34 cellular contexts compared by ENCODE assay signal in the genomic region with DNA sequence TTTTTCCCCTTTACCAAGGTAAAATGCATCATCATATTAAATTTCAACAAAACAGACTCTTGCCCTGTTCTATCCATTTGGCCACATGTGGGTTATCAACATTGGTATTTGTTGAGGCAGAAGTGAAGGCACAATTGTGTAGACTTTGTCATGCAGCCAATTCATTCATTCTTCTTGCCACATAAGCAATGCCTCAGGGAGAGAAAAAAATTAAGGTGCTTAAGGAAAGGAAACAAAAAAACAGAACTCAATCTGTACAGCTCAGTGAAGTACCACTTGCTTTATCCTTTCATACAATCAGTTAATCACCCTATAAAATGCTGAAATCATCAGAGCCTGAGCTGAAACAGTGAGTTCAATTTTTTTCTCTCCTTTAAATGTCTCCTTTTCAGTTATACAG.
"Had no signal": no experiment of that assay in that cellular context is flagged by ENCODE, and none has a peak within 500 bp of the region (broad histone marks: within the 10 kb centered on the region; RNA-seq: fewer than 3 reads in every experiment).

No MANE protein-coding gene starts in this region.

- H3K4me3 Mint-ChIP-seq: activated B cell treated with CpG ODN at 0.5 μM for 24 hours; activated CD4-positive, alpha-beta memory T cell treated with anti-CD3 and anti-CD28 coated beads for 36 hours; activated naive CD4-positive, alpha-beta T cell treated with anti-CD3 and anti-CD28 coated beads for 36 hours; activated T-cell treated with anti-CD3 and anti-CD28 coated beads, Interleukin-2, amount 50 U/mL, for 4 hours; activated T-helper 1 cell treated with anti-CD3 and anti-CD28 coated beads, Interleukin-12 subunit alpha, Interleukin-12 subunit beta, Interleukin-2, Interleukin-4 antibody, amounts not matched to agents 30 ng/mL and 10 ng/mL and 1 ng/mL, durations not matched to agents 14 hours and 24 hours and 36 hours; brain had no signal

- H3K4me3 ChIP-seq: adrenal gland, MG63, Peyer's patch had no signal

- H3K9me3 ChIP-seq: adrenal gland, MG63, Peyer's patch had no signal

- H3K36me3 ChIP-seq: adrenal gland, MG63, Peyer's patch had no signal

- H3K36me3 Mint-ChIP-seq: activated CD4-positive, alpha-beta memory T cell treated with anti-CD3 and anti-CD28 coated beads for 36 hours; brain had no signal

- ATAC-seq: activated naive CD4-positive, alpha-beta T cell treated with anti-CD3 and anti-CD28 coated beads, Interleukin-2, amount 50 U/mL, for 72 hours; activated T-cell treated with anti-CD3 and anti-CD28 coated beads, Interleukin-2, amount 50 U/mL, for 4 hours; PC-3; Right ventricle myocardium inferior had no signal

- H3K9me3 Mint-ChIP-seq: activated B cell treated with CpG ODN at 0.5 μM for 24 hours had no signal

- H3K27me3 ChIP-seq: adrenal gland, MG63, Peyer's patch had no signal

- DNase-seq: activated B cell treated with CpG ODN at 0.5 μM for 24 hours; activated CD4-positive, alpha-beta memory T cell treated with anti-CD3 and anti-CD28 coated beads for 36 hours; activated CD4-positive, alpha-beta T cell treated with anti-CD3 and anti-CD28 coated beads for 4 hours; activated CD4-positive, alpha-beta T cell treated with anti-CD3 and anti-CD28 coated beads, Interleukin-2, amount 50 U/mL, for 1 hour; activated CD4-positive, CD25-positive, alpha-beta regulatory T cell treated with anti-CD3 and anti-CD28 coated beads, Interleukin-2, amount 50 U/mL, for 72 hours; activated CD8-positive, alpha-beta memory T cell treated with anti-CD3 and anti-CD28 coated beads, Interleukin-2, amount 50 U/mL, for 4 hours; activated gamma-delta T cell treated with Interleukin-2 at 50 U/mL for 16 hours; activated naive CD4-positive, alpha-beta T cell treated with anti-CD3 and anti-CD28 coated beads for 36 hours; activated T-cell treated with anti-CD3 and anti-CD28 coated beads for 4 hours; activated T-cell treated with anti-CD3 and anti-CD28 coated beads, Interleukin-2, amount 50 U/mL, for 4 hours; adrenal gland; central memory CD4-positive, alpha-beta T cell; MG63; MV-4-11; NCI-H1092; NCI-H1417 treated with DMSO at 0.1 percent for 48 hours; NCI-H187 treated with DMSO at 0.1 percent for 48 hours; NCI-H345; NCI-H524 treated with DMSO at 0.1 percent for 48 hours; NCI-H748 treated with DMSO at 0.1 percent for 48 hours; NK-92 treated with Interleukin-12 subunit alpha and Interleukin-12 subunit beta, amount 100 ng/mL, for 24 hours; PC-3; Peyer's patch; SIG-M5; SW 1271; T-helper 1 cell; T-helper 2 cell; T-helper 9 cell had no signal

- H3K27me3 Mint-ChIP-seq: activated B cell treated with CpG ODN at 0.5 μM for 24 hours; activated CD4-positive, alpha-beta memory T cell treated with anti-CD3 and anti-CD28 coated beads for 36 hours; brain had no signal

- H3K27ac Mint-ChIP-seq: activated B cell treated with CpG ODN at 0.5 μM for 24 hours; activated CD4-positive, alpha-beta memory T cell treated with anti-CD3 and anti-CD28 coated beads for 36 hours; activated naive CD4-positive, alpha-beta T cell treated with anti-CD3 and anti-CD28 coated beads for 36 hours; activated naive CD4-positive, alpha-beta T cell treated with anti-CD3 and anti-CD28 coated beads, Interleukin-2, amount 50 U/mL, for 72 hours; activated T-helper 1 cell treated with anti-CD3 and anti-CD28 coated beads, Interleukin-12 subunit alpha, Interleukin-12 subunit beta, Interleukin-2, Interleukin-4 antibody, amounts not matched to agents 30 ng/mL and 10 ng/mL and 1 ng/mL, durations not matched to agents 14 hours and 24 hours and 36 hours; brain had no signal

- H3K4me1 Mint-ChIP-seq: activated B cell treated with CpG ODN at 0.5 μM for 24 hours, brain had no signal

- H3K4me1 ChIP-seq: Peyer's patch had no signal

- H3K27ac ChIP-seq: adrenal gland, Peyer's patch, RWPE1, VCaP had no signal
